Comparison of ENCODE assay signal across 17 cellular contexts in the genomic region with DNA sequence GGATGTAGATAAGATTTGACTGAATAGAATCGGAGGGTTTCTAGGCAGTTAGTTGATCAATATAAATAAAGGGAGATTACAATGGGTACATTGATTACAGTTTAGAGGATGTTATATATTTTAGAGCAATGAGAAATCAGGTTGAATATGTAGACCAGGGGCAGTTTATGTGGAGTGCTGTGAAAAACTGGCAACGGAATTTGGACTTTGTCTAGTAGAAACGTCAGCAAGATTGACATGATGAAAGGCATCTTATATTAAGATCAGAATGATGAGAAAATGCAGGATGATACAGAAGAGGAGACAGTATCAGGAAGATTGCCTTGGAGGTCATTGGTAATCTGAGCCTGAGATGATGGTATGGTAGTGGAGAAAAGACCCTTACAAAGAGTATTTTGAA.
"Had no signal": no experiment of that assay in that cellular context is flagged by ENCODE, and none has a peak within 500 bp of the region (broad histone marks: within the 10 kb centered on the region; RNA-seq: fewer than 3 reads in every experiment).

No MANE protein-coding gene starts in this region.

- H3K4me3 ChIP-seq: breast epithelium, esophagus squamous epithelium, left ventricle myocardium inferior, thoracic aorta, uterus had no signal

- H3K9me3 ChIP-seq: breast epithelium, esophagus squamous epithelium, left ventricle myocardium inferior, thoracic aorta, uterus had no signal

- H3K9me3 Mint-ChIP-seq: activated B cell treated with CpG ODN at 0.5 μM for 24 hours; activated naive CD8-positive, alpha-beta T cell treated with anti-CD3 and anti-CD28 coated beads, Interleukin-2, amount 10 ng/mL, durations not matched to agents 7 days and 5 days had no signal

- H3K4me1 ChIP-seq: breast epithelium, uterus had no signal

- DNase-seq: activated B cell treated with CpG ODN at 0.5 μM for 24 hours; activated CD4-positive, alpha-beta T cell treated with anti-CD3 and anti-CD28 coated beads, Interleukin-2, amount 10 ng/mL, durations not matched to agents 24 days and 14 days; activated CD8-positive, alpha-beta memory T cell treated with anti-CD3 and anti-CD28 coated beads for 24 hours; activated effector memory CD4-positive, alpha-beta T cell treated with Interleukin-2 at 50 U/mL for 16 hours; activated naive CD8-positive, alpha-beta T cell treated with anti-CD3 and anti-CD28 coated beads, Interleukin-2, amount 10 ng/mL, durations not matched to agents 7 days and 5 days; aorta; esophagus squamous epithelium; foreskin fibroblast; left ventricle myocardium inferior; stimulated activated CD4-positive, alpha-beta T cell treated with anti-CD3 and anti-CD28 coated beads, Interleukin-4, amount 100 ng/mL, for 1 hour; stimulated activated CD8-positive, alpha-beta memory T cell treated with anti-CD3 and anti-CD28 coated beads, Interleukin-4, amount 100 ng/mL, for 48 hours; stimulated activated naive CD8-positive, alpha-beta T cell treated with anti-CD3 and anti-CD28 coated beads, Interleukin-15, amount 100 ng/mL, for 72 hours; uterus had no signal

- H3K27me3 Mint-ChIP-seq: activated B cell treated with CpG ODN at 0.5 μM for 24 hours; activated CD4-positive, alpha-beta T cell treated with anti-CD3 and anti-CD28 coated beads, Interleukin-2, amount 10 ng/mL, durations not matched to agents 24 days and 14 days; activated naive CD8-positive, alpha-beta T cell treated with anti-CD3 and anti-CD28 coated beads, Interleukin-2, amount 10 ng/mL, durations not matched to agents 7 days and 5 days; stimulated activated naive CD8-positive, alpha-beta T cell treated with anti-CD3 and anti-CD28 coated beads, Interleukin-15, amount 100 ng/mL, for 72 hours had no signal

- H3K27ac Mint-ChIP-seq: activated B cell treated with CpG ODN at 0.5 μM for 24 hours; activated CD4-positive, alpha-beta T cell treated with anti-CD3 and anti-CD28 coated beads, Interleukin-2, amount 10 ng/mL, durations not matched to agents 24 days and 14 days; activated naive CD8-positive, alpha-beta T cell treated with anti-CD3 and anti-CD28 coated beads, Interleukin-2, amount 10 ng/mL, durations not matched to agents 7 days and 5 days; stimulated activated naive CD8-positive, alpha-beta T cell treated with anti-CD3 and anti-CD28 coated beads, Interleukin-15, amount 100 ng/mL, for 72 hours had no signal

- ATAC-seq: SK-N-SH treated with all-trans-retinoic acid at 6 μM for 48 hours; stimulated activated naive CD8-positive, alpha-beta T cell treated with anti-CD3 and anti-CD28 coated beads, Interleukin-15, amount 100 ng/mL, for 72 hours had no signal

- H3K36me3 ChIP-seq: breast epithelium, left ventricle myocardium inferior, thoracic aorta, uterus had no signal

- FAIRE-seq: islet of Langerhans had no signal

- H3K27me3 ChIP-seq: breast epithelium, esophagus squamous epithelium, uterus had no signal

- H3K27ac ChIP-seq: breast epithelium, esophagus squamous epithelium, left ventricle myocardium inferior, thoracic aorta, uterus had no signal

- H3K4me3 Mint-ChIP-seq: activated B cell treated with CpG ODN at 0.5 μM for 24 hours; activated CD4-positive, alpha-beta T cell treated with anti-CD3 and anti-CD28 coated beads, Interleukin-2, amount 10 ng/mL, durations not matched to agents 24 days and 14 days; activated naive CD8-positive, alpha-beta T cell treated with anti-CD3 and anti-CD28 coated beads, Interleukin-2, amount 10 ng/mL, durations not matched to agents 7 days and 5 days; stimulated activated naive CD8-positive, alpha-beta T cell treated with anti-CD3 and anti-CD28 coated beads, Interleukin-15, amount 100 ng/mL, for 72 hours had no signal
